In genomic region chr10:70169011-70169410, GRCh38 we compare ENCODE assay signal across 8 cellular contexts. TPM values are rescaled to one million over a fixed set of nuclear protein-coding genes. Genes with fewer than 3 reads are reported as not detected.
DNase-seq lines count a peak whose midpoint lies in the region; ATAC-seq and TF ChIP-seq lines count a peak whose summit lies in the region.

No MANE protein-coding gene starts in this region.

- TF ChIP-seq CTCF in kidney epithelial cell (IDR thresholded peaks at IDR 0.05; ENCODE audit: insufficient read depth, low read length, poor library complexity, severe bottlenecking), result no peak

- POLR2A ChIA-PET in activated naive CD8-positive, alpha-beta T cell treated with anti-CD3 and anti-CD28 coated beads, Interleukin-2, amount 10 ng/mL, durations not matched to agents 7 days and 5 days (lab: Charles Lee), result interaction anchor here (0.5 to 6.2 kb wide), 6 partner anchors 12 to 76 kb away, joined by 3 to 78 read pairs (median 8); partner anchors contain the start of gene TYSND1

- peak overlapping the region; percentile 92 for H3K4me3 Mint-ChIP-seq in activated T-cell treated with anti-CD3 and anti-CD28 coated beads, Interleukin-2, amount 50 U/mL, for 4 hours
- H3K4me3 Mint-ChIP-seq in activated naive CD8-positive, alpha-beta T cell treated with anti-CD3 and anti-CD28 coated beads, Interleukin-2, amount 10 ng/mL, durations not matched to agents 7 days and 5 days, result peak overlapping the region; percentile 85

- H3K27me3 ChIP-seq in kidney epithelial cell (ENCODE audit: control insufficient read depth, insufficient read depth, low read length) (no peaks in the 10 kb centered on the region), thymus (ENCODE audit: control insufficient read depth, insufficient read depth) (no peaks in the 10 kb centered on the region)

- no peak for ATAC-seq in activated T-cell treated with anti-CD3 and anti-CD28 coated beads, Interleukin-2, amount 50 U/mL, for 4 hours
- peak; percentile 6 for ATAC-seq in activated naive CD8-positive, alpha-beta T cell treated with anti-CD3 and anti-CD28 coated beads, Interleukin-2, amount 10 ng/mL, durations not matched to agents 7 days and 5 days (ENCODE audit: low read depth)
- ATAC-seq in GM18505 (IDR thresholded peaks at IDR 0.05; ENCODE audit: unreplicated experiment), result no peak

- under 1% methylated on average over 2 of the region's 2 CpGs for WGBS in thymus

- no peaks in the 10 kb centered on the region for H3K36me3 ChIP-seq in kidney epithelial cell (ENCODE audit: control insufficient read depth, insufficient read depth, low read length)
- H3K36me3 ChIP-seq in thymus (ENCODE audit: control insufficient read depth, insufficient read depth), result peaks cover 8% of the 10 kb centered on the region

- H3K27ac Mint-ChIP-seq in activated naive CD8-positive, alpha-beta T cell treated with anti-CD3 and anti-CD28 coated beads, Interleukin-2, amount 10 ng/mL, durations not matched to agents 7 days and 5 days, result peak overlapping the region; percentile 98

- H3K9me3 ChIP-seq in thymus (ENCODE audit: control insufficient read depth), result no peaks in the 10 kb centered on the region

- TF ChIP-seq POLR2A in GM18505 (IDR thresholded peaks at IDR 0.05; ENCODE audit: borderline replicate concordance, extremely low read depth, insufficient read depth, insufficient read length), result no peak

- DNase-seq in activated T-cell treated with anti-CD3 and anti-CD28 coated beads, Interleukin-2, amount 50 U/mL, for 4 hours, result no peak
- DNase-seq in activated T-cell treated with anti-CD3 and anti-CD28 coated beads, Interleukin-2, amount 50 U/mL, for 1 hour, result no peak
- DNase-seq in activated naive CD8-positive, alpha-beta T cell treated with anti-CD3 and anti-CD28 coated beads, Interleukin-2, amount 10 ng/mL, durations not matched to agents 7 days and 5 days, result no peak
- DNase-seq in kidney epithelial cell (ENCODE audit: low read depth), result no peak
- no peak for DNase-seq in amygdala (lab: John Stamatoyannopoulos, UW)
- DNase-seq in kidney glomerular epithelial cell (lab: John Stamatoyannopoulos, UW), result no peak

- H3K4me1 ChIP-seq in thymus (ENCODE audit: control insufficient read depth, insufficient read depth, low read length), result peaks cover 19% of the 10 kb centered on the region

- H3K4me3 ChIP-seq in kidney epithelial cell (ENCODE audit: low read depth, low read length), result peak overlapping the region; percentile 71
- H3K4me3 ChIP-seq in thymus (ENCODE audit: low read length), result peak overlapping the region; percentile 71

- H3K36me3 Mint-ChIP-seq in activated T-cell treated with anti-CD3 and anti-CD28 coated beads, Interleukin-2, amount 50 U/mL, for 4 hours (ENCODE audit: insufficient read depth), result peaks cover 17% of the 10 kb centered on the region
- H3K36me3 Mint-ChIP-seq in activated naive CD8-positive, alpha-beta T cell treated with anti-CD3 and anti-CD28 coated beads, Interleukin-2, amount 10 ng/mL, durations not matched to agents 7 days and 5 days, result peaks cover 17% of the 10 kb centered on the region

- H3K27me3 Mint-ChIP-seq in activated T-cell treated with anti-CD3 and anti-CD28 coated beads, Interleukin-2, amount 50 U/mL, for 4 hours (ENCODE audit: low read depth), result no peaks in the 10 kb centered on the region
- no peaks in the 10 kb centered on the region for H3K27me3 Mint-ChIP-seq in activated naive CD8-positive, alpha-beta T cell treated with anti-CD3 and anti-CD28 coated beads, Interleukin-2, amount 10 ng/mL, durations not matched to agents 7 days and 5 days

- peak overlapping the region; percentile 31 for H3K27ac ChIP-seq in thymus (ENCODE audit: low read depth)

- H3K4me1 Mint-ChIP-seq in activated T-cell treated with anti-CD3 and anti-CD28 coated beads, Interleukin-2, amount 50 U/mL, for 4 hours (ENCODE audit: low read depth), result peaks cover 54% of the 10 kb centered on the region
- H3K4me1 Mint-ChIP-seq in activated naive CD8-positive, alpha-beta T cell treated with anti-CD3 and anti-CD28 coated beads, Interleukin-2, amount 10 ng/mL, durations not matched to agents 7 days and 5 days, result peaks cover 55% of the 10 kb centered on the region

- no peaks in the 10 kb centered on the region for H3K9me3 Mint-ChIP-seq in activated T-cell treated with anti-CD3 and anti-CD28 coated beads, Interleukin-2, amount 50 U/mL, for 4 hours
- H3K9me3 Mint-ChIP-seq in activated naive CD8-positive, alpha-beta T cell treated with anti-CD3 and anti-CD28 coated beads, Interleukin-2, amount 10 ng/mL, durations not matched to agents 7 days and 5 days, result no peaks in the 10 kb centered on the region

RNA-seq across cellular contexts. Expression of gene SAR1A, which starts 1.3 kb away (rescaled TPM):
- total RNA-seq in activated T-cell treated with anti-CD3 and anti-CD28 coated beads, Interleukin-2, amount 50 U/mL, for 4 hours, result 100 to 1,000 TPM; 140 to 147 (median 142) TPM
- total RNA-seq in activated naive CD8-positive, alpha-beta T cell treated with anti-CD3 and anti-CD28 coated beads, Interleukin-2, amount 10 ng/mL, durations not matched to agents 7 days and 5 days, result 100 to 1,000 TPM; 131 to 134 TPM
- total RNA-seq in kidney epithelial cell, result 47.4 and 53.8 TPM in 2 replicates
- 48.6 TPM for polyA plus RNA-seq in thymus

RNA-seq across cellular contexts. Expression of gene TYSND1, which starts 22.5 kb away (rescaled TPM):
- 10 to 100 TPM; 11.6 to 11.9 (median 11.8) TPM for total RNA-seq in activated T-cell treated with anti-CD3 and anti-CD28 coated beads, Interleukin-2, amount 50 U/mL, for 4 hours
- 10 to 100 TPM; 18.4 to 19.0 TPM for total RNA-seq in activated naive CD8-positive, alpha-beta T cell treated with anti-CD3 and anti-CD28 coated beads, Interleukin-2, amount 10 ng/mL, durations not matched to agents 7 days and 5 days
- total RNA-seq in kidney epithelial cell, result 11.9 and 13.1 TPM in 2 replicates
- polyA plus RNA-seq in thymus, result 18.1 TPM

RNA-seq across cellular contexts. Expression of gene AIFM2, which starts 36.4 kb away (rescaled TPM):
- total RNA-seq in activated T-cell treated with anti-CD3 and anti-CD28 coated beads, Interleukin-2, amount 50 U/mL, for 4 hours, result 10 to 100 TPM; 10.5 to 16.9 (median 11.1) TPM
- total RNA-seq in activated naive CD8-positive, alpha-beta T cell treated with anti-CD3 and anti-CD28 coated beads, Interleukin-2, amount 10 ng/mL, durations not matched to agents 7 days and 5 days, result 1 to 10 TPM; 7.3 to 7.9 TPM
- total RNA-seq in kidney epithelial cell, result 12.4 and 12.7 TPM in 2 replicates
- 7.5 TPM for polyA plus RNA-seq in thymus
